In the genomic region with DNA sequence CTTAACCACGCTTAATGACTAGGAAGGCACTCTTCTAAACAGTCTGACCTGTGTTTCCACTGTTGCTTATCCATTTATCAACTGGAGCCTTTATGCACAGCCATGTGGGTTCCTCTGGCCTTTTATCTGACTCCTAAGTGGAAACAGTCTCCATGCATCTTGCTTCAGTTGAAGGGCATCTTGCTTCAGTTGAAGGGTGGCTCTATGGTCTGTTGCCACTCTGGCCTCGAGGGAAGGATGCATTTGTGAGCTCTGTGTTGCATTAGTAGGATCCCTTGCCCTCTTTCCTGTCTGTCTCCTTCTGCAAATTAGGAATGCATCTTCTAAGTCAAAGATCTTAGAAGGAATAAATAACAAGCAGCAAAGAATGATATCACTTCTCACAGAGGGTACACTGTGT, we compare ENCODE assay signal across 29 cellular contexts. TPM values are rescaled to one million over a fixed set of nuclear protein-coding genes. Genes with fewer than 3 reads are reported as not detected.
"Had no signal": no experiment of that assay in that cellular context is flagged by ENCODE, and none has a peak within 500 bp of the region (broad histone marks: within the 10 kb centered on the region; RNA-seq: fewer than 3 reads in every experiment).

No MANE protein-coding gene starts in this region.

- H3K27me3 Mint-ChIP-seq: activated naive CD8-positive, alpha-beta T cell; activated T-helper 17 cell treated with anti-CD3 and anti-CD28 coated beads, Interleukin-2, amount 50 U/mL, for 72 hours had no signal

- DNase-seq: activated CD4-positive, alpha-beta T cell treated with anti-CD3 and anti-CD28 coated beads for 48 hours; activated CD4-positive, alpha-beta T cell treated with anti-CD3 and anti-CD28 coated beads, Interleukin-2, amount 50 U/mL, for 48 hours; activated CD4-positive, CD25-positive, alpha-beta regulatory T cell treated with anti-CD3 and anti-CD28 coated beads, Interleukin-2, amount 50 U/mL, for 72 hours; activated gamma-delta T cell; activated naive CD4-positive, alpha-beta T cell treated with anti-CD3 and anti-CD28 coated beads for 36 hours; activated T-cell treated with anti-CD3 and anti-CD28 coated beads for 4 hours; activated T-cell treated with anti-CD3 and anti-CD28 coated beads, Interleukin-2, amount 50 U/mL, for 48 hours; amygdala; brain microvascular endothelial cell; NCI-H1092; NCI-H1417; NCI-H2029; NCI-H345; NCI-H510A treated with DMSO at 0.1 percent for 48 hours; NCI-H69; NK-92 treated with Interleukin-12 subunit alpha and Interleukin-12 subunit beta, amount 100 ng/mL, for 24 hours; OCI-M1; Right ventricle myocardium superior; SJCRH30; T-helper 2 cell; T1000 had no signal

- H3K4me3 Mint-ChIP-seq: activated naive CD4-positive, alpha-beta T cell treated with anti-CD3 and anti-CD28 coated beads for 36 hours; activated naive CD8-positive, alpha-beta T cell; activated T-helper 17 cell treated with anti-CD3 and anti-CD28 coated beads, Interleukin-2, amount 50 U/mL, for 72 hours; WTC11 had no signal

- H3K27me3 ChIP-seq: brain microvascular endothelial cell, cardiac muscle cell, SJCRH30 had no signal

- ATAC-seq: activated T-helper 17 cell treated with anti-CD3 and anti-CD28 coated beads, Interleukin-2, amount 50 U/mL, for 72 hours; Panc1; WTC11 had no signal

- H3K4me2 ChIP-seq: KMS-11 had no signal

- H3K4me3 ChIP-seq: cardiac muscle cell, SJCRH30 had no signal

- H3K27ac Mint-ChIP-seq: activated naive CD4-positive, alpha-beta T cell treated with anti-CD3 and anti-CD28 coated beads for 36 hours; WTC11 had no signal

- H3K9me3 ChIP-seq: SJCRH30 had no signal

- H3K27ac ChIP-seq: brain microvascular endothelial cell, cardiac muscle cell, KMS-11, RWPE1, SJCRH30 had no signal

- H3K9ac ChIP-seq: KMS-11 had no signal

RNA-seq across cellular contexts. Expression of gene C11orf96, which starts 25.8 kb away (rescaled TPM):
- total RNA-seq: MCF 10A had no signal
